ENCODE assay signal across 7 cellular contexts in the genomic region with DNA sequence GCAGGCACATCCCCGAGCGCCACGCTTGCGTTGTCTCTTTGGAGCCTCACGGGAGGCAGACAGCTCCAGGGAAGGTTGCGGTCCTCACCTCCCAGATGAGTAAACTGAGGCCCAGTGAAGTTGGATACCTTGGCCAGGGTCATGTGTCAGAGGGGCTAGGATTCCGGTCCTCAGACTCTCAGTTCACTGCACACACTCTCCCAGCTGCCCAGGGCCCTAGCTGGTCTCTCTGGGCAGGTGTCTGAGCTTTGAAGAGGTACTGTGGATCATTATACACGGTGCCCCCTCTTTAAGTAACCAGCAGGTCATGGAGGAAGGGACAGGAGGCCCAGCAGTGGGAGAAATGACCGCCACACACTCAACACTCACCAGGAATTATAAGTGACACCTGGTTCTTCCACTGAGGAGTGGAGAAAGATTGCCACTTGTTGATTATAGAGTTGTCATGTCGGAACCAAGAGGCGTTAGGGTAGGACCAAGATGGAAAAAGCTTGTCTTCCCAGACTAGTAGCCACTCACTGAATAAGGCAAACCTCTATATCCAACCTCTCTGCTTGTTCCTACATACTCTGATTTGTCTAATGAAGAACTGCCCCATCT. TPM values are rescaled to one million over a fixed set of nuclear protein-coding genes. Genes with fewer than 3 reads are reported as not detected.
A peak's percentile ranks its signal among the peaks of the same experiment; 100 is the strongest.
DNase-seq lines count a peak whose midpoint lies in the region; ATAC-seq, FAIRE-seq and TF ChIP-seq lines count a peak whose summit lies in the region.

No MANE protein-coding gene starts in this region.

- peak overlapping the region; percentile 90 to 93 (median 91) for H3K4me3 Mint-ChIP-seq in T-cell

- no peaks in the 10 kb centered on the region for H3K27me3 Mint-ChIP-seq in T-cell

- ATAC-seq in T-cell (replicated peaks in 1 of 4) = peak in 2 of 4 experiments; percentile 7 to 11
- peak in 6 of 8 donors; percentile 1 to 13 (median 3) for ATAC-seq in heart right ventricle

- peak overlapping the region; percentile 74 to 91 for H3K27ac Mint-ChIP-seq in T-cell

- no peak for DNase-seq in T-cell
- DNase-seq in heart right ventricle = no peak
- DNase-seq in HTR-8/SVneo (ENCODE audit: insufficient read length, low spot score) = no peak
- DNase-seq in SW 1271 (lab: John Stamatoyannopoulos, UW) = no peak
- no peak for DNase-seq in foreskin melanocyte

- CTCF ChIA-PET in HEK293 (lab: Yijun Ruan, JAX) = interaction anchor here (1.0 to 2.0 kb wide), 4 partner anchors 17 to 269 kb away, joined by 3 to 7 read pairs (median 4); no protein-coding TSS in a partner anchor
- CTCF ChIA-PET in T-cell (lab: Charles Lee) = interaction anchor here in 1 of 2 donors (0.6 kb wide), 1 partner anchor 55 kb away, joined by 3 read pairs; no protein-coding TSS in a partner anchor

- H3K9me3 Mint-ChIP-seq in T-cell = no peaks in the 10 kb centered on the region

- H3K9me3 ChIP-seq in HEK293 (ENCODE audit: control insufficient read depth, insufficient read depth, low read depth, low read length) (no peaks in the 10 kb centered on the region), heart right ventricle (no peaks in the 10 kb centered on the region)

- intact Hi-C loops in heart right ventricle (cut with DNase I) = loop anchor here in 7 of 10 donors (2.0 to 10.0 kb wide), 4 partner anchors 49 to 54 kb away; a partner anchor contains a TSS

- H3K27ac ChIP-seq in HEK293 (ENCODE audit: extremely low read depth, low read depth, low read length) (peak overlapping the region; percentile 66; the same call in 1 of the 2 replicates), heart right ventricle (peak overlapping the region; percentile 76 to 96 (median 88)), skin epidermis (peak overlapping the region; percentile 82 to 98 (median 94))

- peaks cover 25 to 49% (median 38%) of the 10 kb centered on the region in 3 donors for H3K4me1 Mint-ChIP-seq in T-cell

- no peak for FAIRE-seq in HTR-8/SVneo (lab: Jason Lieb, UNC)

- H3K27me3 ChIP-seq in heart right ventricle = no peaks in the 10 kb centered on the region

- POLR2A ChIA-PET in HEK293 (lab: Yijun Ruan, JAX) = interaction anchor here (0.5 to 4.4 kb wide), 7 partner anchors 10 to 1701 kb away, joined by 3 to 35 read pairs (median 6); a partner anchor contains a TSS
- POLR2A ChIA-PET in T-cell (lab: Charles Lee) = interaction anchor here (0.5 to 0.7 kb wide), 3 partner anchors 24 to 339 kb away, joined by 3 to 15 read pairs (median 3); a partner anchor contains a TSS

- H3K36me3 ChIP-seq in HEK293 (ENCODE audit: control insufficient read depth in 2 of 2, insufficient read depth in 1 of 2, low read length in 2 of 2) = peaks cover 10 to 65% of the 10 kb centered on the region in 2 experiments
- peaks cover 0 to 51% (median 29%) of the 10 kb centered on the region in 9 donors for H3K36me3 ChIP-seq in heart right ventricle

- peaks cover 21% of the 10 kb centered on the region for H3K36me3 Mint-ChIP-seq in T-cell

- TF ChIP-seq CTCF in HEK293 (tag by site-specific recombination; IDR thresholded peaks at IDR 0.05) (no peak), heart right ventricle (IDR thresholded peaks at IDR 0.05) (no peak)

- H3K4me3 ChIP-seq in HEK293 (ENCODE audit: low read depth, low read length) (peak overlapping the region; percentile 86), heart right ventricle (peak overlapping the region; percentile 68 to 97 (median 86)), skin epidermis (peak overlapping the region; percentile 58 to 99 (median 92))

- 6 to 7% methylated on average over 11 of the region's 11 CpGs for WGBS in heart right ventricle, 2 donors

- H3K4me1 ChIP-seq in HEK293 (ENCODE audit: control insufficient read depth, insufficient read depth, low read length) = 0 out of 2 replicates have a peak, but pooled peaks cover 5% of the 10 kb centered on the region
- peaks cover 0 to 35% (median 24%) of the 10 kb centered on the region in 9 donors for H3K4me1 ChIP-seq in heart right ventricle

TF ChIP-seq in HEK293, 187 proteins besides CTCF, POLR2A, EP300 and RAD21:
- no peak for TF ChIP-seq SETDB1 (IDR thresholded peaks at IDR 0.05; ENCODE audit: insufficient read length, low read length)
- peak; percentile 81 for TF ChIP-seq SCRT1 (tag by site-specific recombination; IDR thresholded peaks at IDR 0.05; ENCODE audit: borderline replicate concordance)
- peak; percentile 95 for TF ChIP-seq SCRT2 (tag by site-specific recombination; IDR thresholded peaks at IDR 0.05)

RNA-seq across cellular contexts. Expression of a gene that starts 0.6 kb away (rescaled TPM):
- total RNA-seq in T-cell (10 to 100 TPM; 37.6 to 84.5 (median 71.6) TPM), heart right ventricle (10 to 100 TPM; 24.7 to 53.4 (median 28.0) TPM)
- 10 to 100 TPM; 41.5 to 48.6 TPM for polyA plus RNA-seq in heart right ventricle

RNA-seq across cellular contexts. Expression of a gene that starts 18.1 kb away (rescaled TPM):
- total RNA-seq in T-cell = 10 to 100 TPM in 3 of 5 donors, 1 to 10 TPM in 2; 9.5 to 13.3 (median 11.2) TPM
- total RNA-seq in heart right ventricle = 10 to 100 TPM in 6 of 10 donors, 1 to 10 TPM in 4; 7.9 to 16.8 (median 11.7) TPM
- 1 to 10 TPM; 4.2 to 6.5 TPM for polyA plus RNA-seq in heart right ventricle

RNA-seq across cellular contexts. Expression of a gene that starts 38.1 kb away (rescaled TPM):
- total RNA-seq in T-cell (100 to 1,000 TPM; 217 to 292 (median 236) TPM), heart right ventricle (100 to 1,000 TPM; 342 to 457 (median 388) TPM)
- 100 to 1,000 TPM; 336 to 456 TPM for polyA plus RNA-seq in heart right ventricle

RNA-seq across cellular contexts. Expression of a gene that starts 45.1 kb away (rescaled TPM):
- 1 to 10 TPM in 1 of 5 donors, under 1 TPM in 4; 0.28 to 1.1 (median 0.85) TPM for total RNA-seq in T-cell
- 10 to 100 TPM in 7 of 10 donors, 1 to 10 TPM in 3; 6.8 to 53.2 (median 12.2) TPM for total RNA-seq in heart right ventricle
- polyA plus RNA-seq in heart right ventricle = 10 to 100 TPM; 40.8 to 41.0 TPM

RNA-seq across cellular contexts. Expression of a gene that starts 53.2 kb away (rescaled TPM):
- total RNA-seq in T-cell (1 to 10 TPM; 3.7 to 9.1 (median 6.7) TPM), heart right ventricle (1 to 10 TPM in 9 of 10 donors, under 1 TPM in 1; 0.32 to 4.6 (median 2.3) TPM)
- 1 to 10 TPM; 2.2 TPM for polyA plus RNA-seq in heart right ventricle
